Comparison of ENCODE assay signal across 1 cellular context in the genomic region with DNA sequence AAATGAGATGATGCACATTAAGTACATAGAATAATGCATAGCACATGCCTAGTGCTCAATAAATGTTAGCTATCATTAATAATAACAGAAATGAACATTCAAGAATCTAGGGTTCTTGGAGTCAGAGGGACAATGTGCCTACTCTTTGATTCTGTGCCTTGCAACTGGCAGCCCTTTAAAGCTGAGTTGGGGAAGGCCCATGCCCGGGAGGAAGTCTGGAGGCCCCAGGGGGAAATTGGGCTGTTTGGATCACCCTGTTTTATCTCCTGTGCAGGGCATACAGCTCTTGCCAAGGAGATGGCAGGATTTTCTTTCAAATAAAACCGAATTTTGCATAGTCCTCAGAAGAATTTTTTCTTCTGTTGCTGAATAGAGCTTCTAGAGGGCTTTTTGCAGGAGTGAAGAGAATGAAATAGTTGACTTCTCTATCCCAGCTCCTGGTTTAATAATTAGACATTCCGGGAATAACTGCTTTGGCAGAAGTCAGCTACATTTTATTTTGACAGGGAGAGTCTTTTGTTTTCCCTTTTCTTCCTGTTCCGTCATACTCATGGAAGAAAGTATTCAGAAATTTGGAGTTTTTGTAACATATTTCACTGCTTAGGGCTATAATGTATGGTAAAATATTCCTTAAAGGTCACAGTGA.
TF ChIP-seq lines count a peak whose summit lies in the region.

No MANE protein-coding gene starts in this region.

TF ChIP-seq in endothelial cell of umbilical vein, 7 proteins besides CTCF, POLR2A, EP300 and RAD21 (continued from another document):
- TF ChIP-seq, protein P1, sequence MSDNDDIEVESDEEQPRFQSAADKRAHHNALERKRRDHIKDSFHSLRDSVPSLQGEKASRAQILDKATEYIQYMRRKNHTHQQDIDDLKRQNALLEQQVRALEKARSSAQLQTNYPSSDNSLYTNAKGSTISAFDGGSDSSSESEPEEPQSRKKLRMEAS (IDR thresholded peaks at IDR 0.05; ENCODE audit: insufficient read depth, insufficient read length): no peak
- no peak for TF ChIP-seq EZH2 (IDR thresholded peaks at IDR 0.05; ENCODE audit: borderline replicate concordance, low read depth, low read length, severe bottlenecking)
- no peak for TF ChIP-seq MYC (IDR thresholded peaks at IDR 0.05; ENCODE audit: low read depth, low read length)
